In the genomic region with DNA sequence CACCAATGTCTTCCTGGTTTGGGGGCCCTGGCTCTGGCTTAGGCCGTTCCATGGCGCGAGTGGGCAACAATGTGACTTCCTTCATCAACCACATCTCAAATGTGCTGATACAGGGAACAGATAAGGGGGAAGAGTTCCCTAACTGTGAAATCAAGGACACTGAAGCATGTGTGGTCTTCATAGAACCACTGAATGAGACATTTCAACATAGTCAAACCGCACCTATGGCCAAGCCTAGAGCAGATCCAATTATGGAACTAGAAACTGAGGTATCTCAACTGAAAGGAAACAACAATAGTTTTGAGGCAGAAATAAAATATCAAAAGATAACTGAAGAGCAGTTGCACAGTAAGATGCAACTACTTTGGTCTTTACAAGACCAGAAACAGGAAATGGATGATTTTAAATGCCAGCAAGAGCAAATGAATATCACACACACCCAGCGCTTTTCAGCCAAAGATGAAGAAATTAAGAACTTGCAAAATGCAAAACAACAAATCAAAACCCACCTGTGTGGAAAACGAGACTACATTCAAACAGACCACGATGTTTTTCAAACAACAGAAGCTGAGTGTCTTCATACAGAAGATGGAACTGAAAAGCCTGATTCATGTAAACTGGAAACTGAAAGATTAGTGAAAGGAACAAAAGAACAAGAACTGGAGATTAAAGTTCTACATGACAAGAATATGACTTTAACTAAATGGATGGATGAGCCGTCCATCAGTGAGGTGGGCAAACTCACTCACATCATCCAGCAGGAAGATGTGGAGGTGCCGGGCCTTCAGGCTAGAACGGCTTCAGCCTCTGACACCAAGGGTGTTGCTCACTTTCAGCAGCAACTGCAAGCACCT, we compare ENCODE assay signal across 10 cellular contexts. TPM values are rescaled to one million over a fixed set of nuclear protein-coding genes. Genes with fewer than 3 reads are reported as not detected.
DNase-seq lines count a peak whose midpoint lies in the region; ATAC-seq and TF ChIP-seq lines count a peak whose summit lies in the region.
"Had no signal": no experiment of that assay in that cellular context is flagged by ENCODE, and none has a peak within 500 bp of the region (broad histone marks: within the 10 kb centered on the region; RNA-seq: fewer than 3 reads in every experiment).

No MANE protein-coding gene starts in this region.

- H4K20me1 ChIP-seq in OCI-LY1 (ENCODE audit: insufficient read depth, low read length) = no peaks in the 10 kb centered on the region

- no peaks in the 10 kb centered on the region for H3K79me2 ChIP-seq in OCI-LY1 (ENCODE audit: insufficient read depth, low read length)

- POLR2A ChIA-PET in Caco-2 (lab: Charles Lee) = no interaction called here

- DNase-seq in SKM-1 treated with dmso at 0.1 percent for 144 hours (lab: John Stamatoyannopoulos, UW; ENCODE audit: unreplicated experiment) (peak; percentile 12), SKM-1 (lab: John Stamatoyannopoulos, UW; ENCODE audit: unreplicated experiment) (no peak), neural crest cell (ENCODE audit: low read depth, low spot score) (no peak), Caco-2 (no peak), LoVo (ENCODE audit: low spot score) (no peak)
- no peak for DNase-seq in central memory CD4-positive, alpha-beta T cell

- no TSS peak for BruUV-seq in Caco-2 (replicated peaks; lab: Mats Ljungman, UMichigan)

- no peaks in the 10 kb centered on the region for H3K27me3 ChIP-seq in OCI-LY1 (ENCODE audit: insufficient read depth, low read length)
- H3K27me3 ChIP-seq in Caco-2 (replicated peaks; ENCODE audit: control insufficient read depth, insufficient read depth, low read length) = no peaks in the 10 kb centered on the region

- H3K4me3 Mint-ChIP-seq in neural crest cell (no peak overlapping the region), Caco-2 (ENCODE audit: unreplicated experiment) (no peak overlapping the region)

- peak overlapping the region; percentile 98 for H3K27ac ChIP-seq in OCI-LY1 (ENCODE audit: low read depth, low read length, poor library complexity, severe bottlenecking)
- H3K27ac ChIP-seq: 22Rv1 had no signal

- CTCF ChIA-PET in Caco-2 (lab: Charles Lee) = no interaction called here

- H3K4me3 ChIP-seq in OCI-LY1 (ENCODE audit: low read depth, low read length, poor library complexity, severe bottlenecking) = no peak overlapping the region
- no peak overlapping the region for H3K4me3 ChIP-seq in Caco-2 (ENCODE audit: low read depth, low read length)
- H3K4me3 ChIP-seq: skin epidermis had no signal

- H3K4me2 ChIP-seq in OCI-LY1 (ENCODE audit: low read length) = peak overlapping the region; percentile 55

- peaks cover 32% of the 10 kb centered on the region for H3K27me3 Mint-ChIP-seq in neural crest cell (ENCODE audit: low read depth)
- H3K27me3 Mint-ChIP-seq in Caco-2 (ENCODE audit: insufficient read depth, unreplicated experiment) = no peaks in the 10 kb centered on the region

- H3K36me3 Mint-ChIP-seq in neural crest cell (ENCODE audit: low read depth) (no peaks in the 10 kb centered on the region), Caco-2 (ENCODE audit: insufficient read depth, unreplicated experiment) (no peaks in the 10 kb centered on the region)

- H3K9me3 ChIP-seq in OCI-LY1 (ENCODE audit: low read length) (no peaks in the 10 kb centered on the region), Caco-2 (no peaks in the 10 kb centered on the region)

- H3K9me2 ChIP-seq in OCI-LY1 (ENCODE audit: low read depth, low read length) = no peaks in the 10 kb centered on the region

- H3K9me3 Mint-ChIP-seq in neural crest cell (no peaks in the 10 kb centered on the region), Caco-2 (ENCODE audit: unreplicated experiment) (no peaks in the 10 kb centered on the region)

- H3K4me1 Mint-ChIP-seq in neural crest cell = no peaks in the 10 kb centered on the region
- H3K4me1 Mint-ChIP-seq in Caco-2 (ENCODE audit: low read depth, unreplicated experiment) = peaks cover 7% of the 10 kb centered on the region

- TF ChIP-seq CTCF in OCI-LY1 (IDR thresholded peaks at IDR 0.05; ENCODE audit: low read length) (no peak), neural crest cell (conservative IDR thresholded peaks at IDR 0.05) (no peak), Caco-2 (IDR thresholded peaks at IDR 0.05; ENCODE audit: insufficient read depth in 1 of 2, low read depth in 1 of 2, low read length in 1 of 2, severe bottlenecking in 1 of 2, unreplicated experiment in 1 of 2) (no peak)

- H3K27ac Mint-ChIP-seq in neural crest cell (ENCODE audit: unreplicated experiment) (peak overlapping the region; percentile 40), Caco-2 (ENCODE audit: unreplicated experiment) (no peak overlapping the region)

- H3K36me3 ChIP-seq in OCI-LY1 (ENCODE audit: insufficient read depth, low read length) (no peaks in the 10 kb centered on the region), Caco-2 (ENCODE audit: control insufficient read depth, insufficient read depth, low read length) (no peaks in the 10 kb centered on the region)

- peaks cover 5% of the 10 kb centered on the region; the same call in 1 of the 2 replicates for H3F3A ChIP-seq in OCI-LY1 (ENCODE audit: insufficient read depth, low read length)

- H3K4me1 ChIP-seq in OCI-LY1 (ENCODE audit: insufficient read depth, low read length, severe bottlenecking) (peaks cover 40% of the 10 kb centered on the region), Caco-2 (peaks cover 15% of the 10 kb centered on the region)

- H2AFZ ChIP-seq in OCI-LY1 (ENCODE audit: low read length) = peak overlapping the region; percentile 4; the same call in 1 of the 2 replicates

- intact Hi-C loops in Caco-2 (cut with micrococcal nuclease; ENCODE audit: unreplicated experiment) = no loop called here

- H3K9ac ChIP-seq in OCI-LY1 (ENCODE audit: low read length) = peak overlapping the region; percentile 56

- peak; percentile 68 for ATAC-seq in HG02763 (IDR thresholded peaks at IDR 0.05; ENCODE audit: unreplicated experiment)

RNA-seq across cellular contexts. Expression of a gene that starts 18.1 kb away (rescaled TPM):
- total RNA-seq in neural crest cell = 49.9 and 52.2 TPM in 2 replicates
- 50.8 and 53.9 TPM in 2 replicates for total RNA-seq in Caco-2 (2022)
